In genomic region chr1:154443274-154444013, GRCh38 we compare ENCODE assay signal across 32 cellular contexts. TPM values are rescaled to one million over a fixed set of nuclear protein-coding genes. Genes with fewer than 3 reads are reported as not detected.
DNase-seq lines count a peak whose midpoint lies in the region; ATAC-seq, FAIRE-seq and TF ChIP-seq lines count a peak whose summit lies in the region.
"Had no signal": no experiment of that assay in that cellular context is flagged by ENCODE, and none has a peak within 500 bp of the region (broad histone marks: within the 10 kb centered on the region; RNA-seq: fewer than 3 reads in every experiment).

No MANE protein-coding gene starts in this region.

- H3K9ac ChIP-seq in GM12878 (ENCODE audit: control insufficient read depth, insufficient read depth, low read length): no peak overlapping the region

- TF ChIP-seq CTCF in GM12878 (IDR thresholded peaks at IDR 0.05 in 2 of 3, conservative IDR thresholded peaks at IDR 0.05 in 1 of 3; ENCODE audit: control insufficient read depth in 2 of 3, extremely low read depth in 1 of 3, insufficient read depth in 1 of 3, low read depth in 3 of 3, low read length in 3 of 3) (no peak), mucosa of descending colon (IDR thresholded peaks at IDR 0.05) (no peak), type B pancreatic cell (conservative IDR thresholded peaks at IDR 0.05) (no peak)

- WGBS in right cardiac atrium: 76% methylated on average over 8 of the region's 8 CpGs
- WGBS in GM12878 (ENCODE audit: insufficient coverage, insufficient replicate concordance, low lambda C conversion rate, missing lambda C conversion rate): 80% methylated on average over 8 of the region's 8 CpGs

- H3K36me3 ChIP-seq in GM12878 (ENCODE audit: control insufficient read depth in 2 of 2, insufficient read depth in 2 of 2, low read length in 1 of 2): no peaks in the 10 kb centered on the region
- no peaks in the 10 kb centered on the region for H3K36me3 ChIP-seq in mucosa of descending colon (ENCODE audit: low read depth)
- H3K36me3 ChIP-seq: HAP-1 had no signal

- TF ChIP-seq EP300 in GM12878 (IDR thresholded peaks at IDR 0.05; ENCODE audit: borderline replicate concordance in 1 of 2, control insufficient read depth in 1 of 2, low read depth in 2 of 2, low read length in 2 of 2): no peak

- H3K36me3 Mint-ChIP-seq in type B pancreatic cell: no peaks in the 10 kb centered on the region
- no peaks in the 10 kb centered on the region for H3K36me3 Mint-ChIP-seq in effector memory CD8-positive, alpha-beta T cell (ENCODE audit: insufficient read depth)

- H4K20me1 ChIP-seq in GM12878 (ENCODE audit: control insufficient read depth, insufficient read depth): no peaks in the 10 kb centered on the region; the same call in 1 of the 2 replicates

- no peaks in the 10 kb centered on the region for H3K9me3 Mint-ChIP-seq in type B pancreatic cell
- no peaks in the 10 kb centered on the region for H3K9me3 Mint-ChIP-seq in effector memory CD8-positive, alpha-beta T cell
- H3K9me3 Mint-ChIP-seq: T-helper 1 cell treated with Interleukin-12 subunit alpha and Interleukin-12 subunit beta and Interleukin-4 antibody, amounts not matched to agents 30 μg/mL and 1 μg/mL, for 36 hours had no signal

- RAD21 ChIA-PET in GM12878 (lab: Charles Lee; ENCODE audit: unreplicated experiment): interaction anchor here (0.7 to 8.6 kb wide), 4 partner anchors 10 to 34 kb away, joined by 3 to 80 read pairs (median 5); no protein-coding TSS in a partner anchor

- H3K4me1 Mint-ChIP-seq in type B pancreatic cell (ENCODE audit: unreplicated experiment): peaks cover 16% of the 10 kb centered on the region
- peaks cover 20 to 23% of the 10 kb centered on the region in 2 donors for H3K4me1 Mint-ChIP-seq in effector memory CD8-positive, alpha-beta T cell (ENCODE audit: low read depth in 2 of 2)

- no peaks in the 10 kb centered on the region for H3K27me3 ChIP-seq in right cardiac atrium (ENCODE audit: control insufficient read depth, insufficient read depth)
- no peaks in the 10 kb centered on the region for H3K27me3 ChIP-seq in GM12878 (replicated peaks in 1 of 2; ENCODE audit: control insufficient read depth in 2 of 2, insufficient read depth in 2 of 2, low read length in 1 of 2)
- H3K27me3 ChIP-seq: ascending aorta, stomach, tibial artery had no signal

- H3K27ac Mint-ChIP-seq in type B pancreatic cell: peak overlapping the region; percentile 23
- no peak overlapping the region for H3K27ac Mint-ChIP-seq in effector memory CD8-positive, alpha-beta T cell
- H3K27ac Mint-ChIP-seq: B cell; progenitor cell of endocrine pancreas; T-helper 1 cell treated with Interleukin-12 subunit alpha and Interleukin-12 subunit beta and Interleukin-4 antibody, amounts not matched to agents 30 μg/mL and 1 μg/mL, for 36 hours had no signal

- TF ChIP-seq POLR2A in GM12878 (IDR thresholded peaks at IDR 0.05; ENCODE audit: low read depth, low read length): no peak

- no peak for FAIRE-seq in GM12878 (lab: Jason Lieb, UNC)
- FAIRE-seq: endometrium, G401.6, GM19239 had no signal

- intact Hi-C loops in right cardiac atrium (cut with DNase I): loop anchor here in 1 of 4 donors (10.0 kb wide), 1 partner anchor 59 kb away; no protein-coding TSS in a partner anchor
- intact Hi-C loops in cardiac septum (cut with DNase I): no loop called here
- intact Hi-C loops in GM12878 (cut with micrococcal nuclease; ENCODE audit: unreplicated experiment): loop anchor here (2.0 to 5.0 kb wide), 3 partner anchors 23 to 116 kb away; partner anchors contain the start of gene ATP8B2
- intact Hi-C loops in mucosa of descending colon (cut with DNase I, micrococcal nuclease): no loop called here

- H3K4me1 ChIP-seq in right cardiac atrium (ENCODE audit: control insufficient read depth, insufficient read depth, low read length): no peaks in the 10 kb centered on the region
- peaks cover 43% of the 10 kb centered on the region for H3K4me1 ChIP-seq in GM12878 (ENCODE audit: control insufficient read depth, insufficient read depth, low read length)
- H3K4me1 ChIP-seq in mucosa of descending colon (ENCODE audit: low read depth): peaks cover 15% of the 10 kb centered on the region
- H3K4me1 ChIP-seq: ascending aorta, HAP-1 had no signal

- no peak overlapping the region for H3K4me2 ChIP-seq in GM12878 (ENCODE audit: control insufficient read depth, insufficient read depth)

- POLR2A ChIA-PET in GM12878 (lab: Charles Lee): interaction anchor here (0.5 to 2.2 kb wide), 3 partner anchors 18 to 53 kb away, joined by 3 to 6 read pairs (median 4); no protein-coding TSS in a partner anchor

- H3K4me3 ChIP-seq in right cardiac atrium (ENCODE audit: low read length) (no peak overlapping the region), GM12878 (no peak overlapping the region), mucosa of descending colon (no peak overlapping the region)
- H3K4me3 ChIP-seq: ascending aorta, HAP-1, SK-N-MC, stomach, tibial artery had no signal

- H3K4me3 Mint-ChIP-seq in type B pancreatic cell: no peak overlapping the region
- H3K4me3 Mint-ChIP-seq in effector memory CD8-positive, alpha-beta T cell: no peak overlapping the region
- H3K4me3 Mint-ChIP-seq: B cell; T-helper 1 cell treated with Interleukin-12 subunit alpha and Interleukin-12 subunit beta and Interleukin-4 antibody, amounts not matched to agents 30 μg/mL and 1 μg/mL, for 36 hours had no signal

- BruUV-seq in GM12878 (replicated peaks; lab: Mats Ljungman, UMichigan): no TSS peak

- no peak overlapping the region for H2AFZ ChIP-seq in GM12878 (ENCODE audit: control insufficient read depth, low read depth, low read length)

- SMC1A ChIA-PET in GM12878 (lab: Charles Lee; ENCODE audit: uncharacterized antibody, unreplicated experiment): interaction anchor here (1.2 to 6.3 kb wide), 6 partner anchors 15 to 45 kb away, joined by 3 to 89 read pairs (median 6); no protein-coding TSS in a partner anchor

- in situ Hi-C loops in GM12878 (cut with MboI): no loop called here

- H3K27ac ChIP-seq in right cardiac atrium (ENCODE audit: low read length): no peak overlapping the region
- H3K27ac ChIP-seq in GM12878 (ENCODE audit: control insufficient read depth, insufficient read depth): no peak overlapping the region
- H3K27ac ChIP-seq: ascending aorta, SK-N-MC, tibial artery had no signal

- H3K9me3 ChIP-seq in right cardiac atrium (ENCODE audit: control insufficient read depth, low read length) (no peaks in the 10 kb centered on the region), GM12878 (replicated peaks; ENCODE audit: control insufficient read depth, insufficient read depth, low read length) (no peaks in the 10 kb centered on the region; the same call in 1 of the 3 replicates), mucosa of descending colon (no peaks in the 10 kb centered on the region)
- H3K9me3 ChIP-seq: ascending aorta, Caco-2, HAP-1, stomach, tibial artery had no signal

- TF ChIP-seq RAD21 in GM12878 (IDR thresholded peaks at IDR 0.05; ENCODE audit: insufficient read depth, low read depth, low read length): no peak

- no peaks in the 10 kb centered on the region for H3K27me3 Mint-ChIP-seq in type B pancreatic cell
- peaks cover 0 to 10% of the 10 kb centered on the region in 2 donors for H3K27me3 Mint-ChIP-seq in effector memory CD8-positive, alpha-beta T cell
- H3K27me3 Mint-ChIP-seq: B cell had no signal

- no peak for ATAC-seq in right cardiac atrium
- no peak for ATAC-seq in GM12878
- ATAC-seq in mucosa of descending colon: peak; percentile 45
- ATAC-seq in effector memory CD8-positive, alpha-beta T cell (replicated peaks): no peak
- ATAC-seq: activated CD4-positive, CD25-positive, alpha-beta regulatory T cell treated with anti-CD3 and anti-CD28 coated beads, Interleukin-2, amount 50 U/mL, for 24 hours had no signal

- DNase-seq in right cardiac atrium (peak in 2 of 3 donors; percentile 15 to 23), cardiac septum (ENCODE audit: low spot score) (no peak), GM12878 (ENCODE audit: low read depth, low spot score) (no peak), mucosa of descending colon (peak in 1 of 3 donors; percentile 54), type B pancreatic cell (ENCODE audit: extremely low spot score, unreplicated experiment) (no peak), superior temporal gyrus (ENCODE audit: extremely low spot score) (no peak), SHP77 (lab: John Stamatoyannopoulos, UW) (no peak)
- DNase-seq in effector memory CD8-positive, alpha-beta T cell: no peak
- DNase-seq: activated CD4-positive, alpha-beta T cell treated with anti-CD3 and anti-CD28 coated beads, Interleukin-2, amount 50 U/mL, for 48 hours; activated CD8-positive, alpha-beta memory T cell treated with anti-CD3 and anti-CD28 coated beads, Interleukin-2, amount 50 U/mL, for 48 hours; activated naive CD4-positive, alpha-beta T cell treated with anti-CD3 and anti-CD28 coated beads, Interleukin-2, amount 50 U/mL, for 16 hours; Caco-2; caudate nucleus; dermis blood vessel endothelial cell; MV-4-11; NCI-H1436 treated with DMSO at 0.1 percent for 48 hours; NCI-H2107; NCI-H774; stomach; tibial artery had no signal

- H3K79me2 ChIP-seq in GM12878 (ENCODE audit: control insufficient read depth, insufficient read depth, low read length): no peaks in the 10 kb centered on the region

- CTCF ChIA-PET in GM12878 (lab: Yijun Ruan, JAX): interaction anchor here (0.7 to 7.4 kb wide), 20 partner anchors 11 to 483 kb away, joined by 3 to 67 read pairs (median 5); no protein-coding TSS in a partner anchor

RNA-seq across cellular contexts. Expression of gene IL6R, which starts 38.3 kb away (rescaled TPM):
- total RNA-seq in right cardiac atrium (10 to 100 TPM in 3 of 4 donors, 1 to 10 TPM in 1; 8.9 to 13.2 (median 12.1) TPM), cardiac septum (5.2 TPM), GM12878 (2014; rRNA removed) (29.3 and 31.9 TPM in 2 replicates), GM12878 (2014; rRNA removed; fragmentation: Illumina TruSeq; extraction: Trizol) (17.4 and 18.2 TPM in 2 replicates), GM12878 (2021) (37.7 and 43.4 TPM in 2 replicates), mucosa of descending colon (10 to 100 TPM; 31.8 to 43.9 (median 42.5) TPM), type B pancreatic cell (ENCODE audit: low replicate concordance) (7.8 and 12.5 TPM in 2 replicates)
- polyA plus RNA-seq in right cardiac atrium (5.7 TPM), GM12878 (2011; rRNA removed) (4.0 and 6.1 TPM in 2 replicates), GM12878 (2014; fragmentation: Illumina TruSeq; extraction: Trizol) (21.7 and 23.9 TPM in 2 replicates), GM12878 (2014; fragmentation: Nextera tagmentation; extraction: Ambion mirVana) (1 to 10 TPM; 1.9 to 3.9 TPM), GM12878 (2014; rRNA removed) (34.0 and 45.3 TPM in 2 replicates), GM12878 (2016; fragmentation: Nextera tagmentation; extraction: Ambion mirVana) (10 to 100 TPM; 16.5 to 16.8 TPM)
- 50.9 and 61.1 TPM in 2 replicates for total RNA-seq in GM12878 (2013; cell fraction: nucleolus; rRNA removed)
- polyA plus RNA-seq in GM12878 (2011; ENCODE audit: low read depth): 3.2 TPM
- polyA plus RNA-seq in GM12878 (2011; cell fraction: cytosol; rRNA removed): 10.7 and 11.6 TPM in 2 replicates
- 4.5 and 6.2 TPM in 2 replicates for polyA plus RNA-seq in GM12878 (2011; cell fraction: nucleus; rRNA removed)
- 2.8 and 4.3 TPM in 2 replicates for polyA plus RNA-seq in GM12878 (2012)
- polyA minus RNA-seq in GM12878 (2011; rRNA and poly(A)+ RNA removed): 10.0 and 12.5 TPM in 2 replicates
- 5.1 and 6.0 TPM in 2 replicates for polyA minus RNA-seq in GM12878 (2011; cell fraction: cytosol; rRNA and poly(A)+ RNA removed)
- 5.5 and 8.9 TPM in 2 replicates for polyA minus RNA-seq in GM12878 (2011; cell fraction: nucleus; rRNA and poly(A)+ RNA removed)

RNA-seq across cellular contexts. Expression of gene TDRD10, which starts 58.6 kb away (rescaled TPM):
- total RNA-seq in right cardiac atrium (1 to 10 TPM; 2.8 to 4.1 (median 3.4) TPM), cardiac septum (5.0 TPM), GM12878 (2014; rRNA removed) (0.05 TPM in 1 of 2 replicates, not detected in the other), GM12878 (2014; rRNA removed; fragmentation: Illumina TruSeq; extraction: Trizol) (not detected in 2 replicates), GM12878 (2021) (not detected in 2 replicates), mucosa of descending colon (1 to 10 TPM in 1 of 3 donors, under 1 TPM in 2; 0.65 to 2.0 (median 0.72) TPM), type B pancreatic cell (ENCODE audit: low replicate concordance) (not detected in 2 replicates)
- polyA plus RNA-seq in right cardiac atrium (4.9 TPM), GM12878 (2011; rRNA removed) (not detected in 2 replicates), GM12878 (2014; fragmentation: Illumina TruSeq; extraction: Trizol) (not detected in 2 replicates), GM12878 (2014; fragmentation: Nextera tagmentation; extraction: Ambion mirVana) (not detected), GM12878 (2014; rRNA removed) (not detected in 2 replicates), GM12878 (2016; fragmentation: Nextera tagmentation; extraction: Ambion mirVana) (not detected)
- 0.31 and 1.0 TPM in 2 replicates for total RNA-seq in GM12878 (2013; cell fraction: nucleolus; rRNA removed)
- polyA plus RNA-seq in GM12878 (2011; ENCODE audit: low read depth): not detected
- not detected in 2 replicates for polyA plus RNA-seq in GM12878 (2011; cell fraction: cytosol; rRNA removed)
- polyA plus RNA-seq in GM12878 (2011; cell fraction: nucleus; rRNA removed): 0.07 TPM in 1 of 2 replicates, not detected in the other
- 0.10 TPM in 1 of 2 replicates, not detected in the other for polyA plus RNA-seq in GM12878 (2012)
- polyA minus RNA-seq in GM12878 (2011; rRNA and poly(A)+ RNA removed): not detected in 2 replicates
- polyA minus RNA-seq in GM12878 (2011; cell fraction: cytosol; rRNA and poly(A)+ RNA removed): not detected in 2 replicates
- polyA minus RNA-seq in GM12878 (2011; cell fraction: nucleus; rRNA and poly(A)+ RNA removed): not detected in 2 replicates
- total RNA-seq: A673, B cell, Caco-2, progenitor cell of endocrine pancreas had no signal
- polyA plus RNA-seq: fibroblast of lung had no signal

RNA-seq across cellular contexts. Expression of gene SHE, which starts 58.8 kb away (rescaled TPM):
- total RNA-seq in right cardiac atrium (10 to 100 TPM; 17.4 to 23.8 (median 21.1) TPM), cardiac septum (16.8 TPM), GM12878 (2014; rRNA removed) (under 0.01 and 0.05 TPM in 2 replicates), GM12878 (2014; rRNA removed; fragmentation: Illumina TruSeq; extraction: Trizol) (0.04 and 0.05 TPM in 2 replicates), GM12878 (2021) (0.05 TPM in 2 replicates), mucosa of descending colon (1 to 10 TPM; 3.6 to 7.7 (median 6.0) TPM), type B pancreatic cell (ENCODE audit: low replicate concordance) (0.17 and 0.27 TPM in 2 replicates)
- polyA plus RNA-seq in right cardiac atrium (16.4 TPM), GM12878 (2011; rRNA removed) (not detected in 2 replicates), GM12878 (2014; fragmentation: Illumina TruSeq; extraction: Trizol) (0.03 TPM in 1 of 2 replicates, not detected in the other), GM12878 (2014; fragmentation: Nextera tagmentation; extraction: Ambion mirVana) (under 1 TPM; 0.02 TPM), GM12878 (2014; rRNA removed) (0.03 and 0.04 TPM in 2 replicates), GM12878 (2016; fragmentation: Nextera tagmentation; extraction: Ambion mirVana) (not detected)
- 1.9 and 2.2 TPM in 2 replicates for total RNA-seq in GM12878 (2013; cell fraction: nucleolus; rRNA removed)
- 0.05 TPM for polyA plus RNA-seq in GM12878 (2011; ENCODE audit: low read depth)
- polyA plus RNA-seq in GM12878 (2011; cell fraction: cytosol; rRNA removed): under 0.01 TPM in 1 of 2 replicates, not detected in the other
- not detected in 2 replicates for polyA plus RNA-seq in GM12878 (2011; cell fraction: nucleus; rRNA removed)
- 0.05 and 0.08 TPM in 2 replicates for polyA plus RNA-seq in GM12878 (2012)
- polyA minus RNA-seq in GM12878 (2011; rRNA and poly(A)+ RNA removed): not detected in 2 replicates
- not detected in 2 replicates for polyA minus RNA-seq in GM12878 (2011; cell fraction: cytosol; rRNA and poly(A)+ RNA removed)
- not detected in 2 replicates for polyA minus RNA-seq in GM12878 (2011; cell fraction: nucleus; rRNA and poly(A)+ RNA removed)
- total RNA-seq: B cell, Caco-2, fibroblast of lung, progenitor cell of endocrine pancreas had no signal
- polyA plus RNA-seq: fibroblast of lung had no signal

Comparison
In these comparisons a context has a peak if more than half of its experiments do, and no peak if none do; other contexts are left out.
1. DNase-seq: peak in right cardiac atrium (2 of 3); none in cardiac septum (single experiment), GM12878 (single experiment), type B pancreatic cell (single experiment), effector memory CD8-positive, alpha-beta T cell (0 of 3), superior temporal gyrus (single experiment) and SHP77 (0 of 2).